In the genomic region with DNA sequence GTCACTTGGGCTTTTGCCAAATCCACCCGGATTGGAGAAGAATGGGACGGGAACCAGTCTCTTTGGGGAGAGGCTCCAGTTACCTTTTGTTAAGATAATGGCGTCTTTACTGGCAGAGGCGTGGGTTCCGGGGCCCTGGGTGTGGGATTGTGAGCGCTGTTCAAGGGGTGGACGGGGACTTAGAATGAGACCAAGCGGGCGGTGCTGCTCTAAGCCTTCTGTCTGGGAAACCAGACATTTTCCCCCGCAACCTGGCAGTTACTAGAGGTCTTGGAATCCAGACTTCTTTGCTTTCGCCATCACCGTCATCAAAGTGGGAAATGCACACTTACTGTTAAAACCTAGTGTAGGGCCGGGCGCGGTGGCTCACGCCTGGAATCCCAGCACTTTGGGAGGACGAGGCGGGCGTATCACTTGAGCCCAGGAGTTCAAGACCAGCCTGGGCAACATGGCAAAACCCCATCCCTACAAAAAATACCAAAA, we compare ENCODE assay signal across 9 cellular contexts. TPM values are rescaled to one million over a fixed set of nuclear protein-coding genes. Genes with fewer than 3 reads are reported as not detected.
DNase-seq lines count a peak whose midpoint lies in the region; ATAC-seq and TF ChIP-seq lines count a peak whose summit lies in the region.
"Had no signal": no experiment of that assay in that cellular context is flagged by ENCODE, and none has a peak within 500 bp of the region (broad histone marks: within the 10 kb centered on the region; RNA-seq: fewer than 3 reads in every experiment).

No MANE protein-coding gene starts in this region.

- intact Hi-C loops in CD8-positive, alpha-beta T cell (cut with DNase I, micrococcal nuclease): loop anchor here (1.0 to 2.0 kb wide), 12 partner anchors 21 to 747 kb away; a partner anchor contains a TSS

- peaks cover 36% of the 10 kb centered on the region for H3K4me1 Mint-ChIP-seq in CD8-positive, alpha-beta T cell (ENCODE audit: low read depth)
- H3K4me1 Mint-ChIP-seq in T-cell: peaks cover 42 to 43% (median 42%) of the 10 kb centered on the region in 3 donors
- peaks cover 52% of the 10 kb centered on the region for H3K4me1 Mint-ChIP-seq in progenitor cell of endocrine pancreas (ENCODE audit: low read depth)

- in situ Hi-C loops in GM13977 (cut with MboI; ENCODE audit: low pct_unique_long_range_greater_than_20kb, low sequenced_read_pairs, unreplicated experiment): no loop called here

- no peak for DNase-seq in CD8-positive, alpha-beta T cell
- DNase-seq in T-cell: no peak
- peak; percentile 90 for DNase-seq in fibroblast of villous mesenchyme (ENCODE audit: low read depth)
- DNase-seq in progenitor cell of endocrine pancreas (ENCODE audit: low spot score, unreplicated experiment): no peak
- no peak for DNase-seq in Kasumi-1 (lab: John Stamatoyannopoulos, UW)
- DNase-seq in GM13977 (ENCODE audit: low spot score): no peak
- no peak for DNase-seq in occipital lobe (lab: John Stamatoyannopoulos, UW)

- peaks cover 18% of the 10 kb centered on the region for H3K36me3 Mint-ChIP-seq in CD8-positive, alpha-beta T cell
- H3K36me3 Mint-ChIP-seq in T-cell (no peaks in the 10 kb centered on the region), progenitor cell of endocrine pancreas (ENCODE audit: insufficient read depth) (peaks cover 14% of the 10 kb centered on the region)

- no peaks in the 10 kb centered on the region for H3K27me3 Mint-ChIP-seq in CD8-positive, alpha-beta T cell (ENCODE audit: low read depth)
- H3K27me3 Mint-ChIP-seq in T-cell (no peaks in the 10 kb centered on the region), progenitor cell of endocrine pancreas (no peaks in the 10 kb centered on the region)

- peak overlapping the region; percentile 93 for H3K4me3 ChIP-seq in CD8-positive, alpha-beta T cell (ENCODE audit: low read depth, low read length)
- H3K4me3 ChIP-seq in HEK293 (ENCODE audit: low read depth, low read length) (peak overlapping the region; percentile 77), fibroblast of villous mesenchyme (ENCODE audit: low read depth, low read length) (peak overlapping the region; percentile 73)

- no peak for TF ChIP-seq CTCF in CD8-positive, alpha-beta T cell (IDR thresholded peaks at IDR 0.05)
- TF ChIP-seq CTCF in HEK293 (tag by site-specific recombination; IDR thresholded peaks at IDR 0.05) (no peak), fibroblast of villous mesenchyme (IDR thresholded peaks at IDR 0.05; ENCODE audit: insufficient read depth, low read depth, low read length) (no peak), progenitor cell of endocrine pancreas (IDR thresholded peaks at IDR 0.05; ENCODE audit: unreplicated experiment) (no peak), GM13977 (IDR thresholded peaks at IDR 0.05; ENCODE audit: extremely low read depth, insufficient read depth, missing control alignments) (no peak)

- peak overlapping the region; percentile 97 for H3K27ac ChIP-seq in CD8-positive, alpha-beta T cell (ENCODE audit: low read depth, low read length)
- peak overlapping the region; percentile 96 for H3K27ac ChIP-seq in HEK293 (ENCODE audit: extremely low read depth, low read depth, low read length)

- CTCF ChIA-PET in CD8-positive, alpha-beta T cell (lab: Charles Lee): interaction anchor here (1.6 kb wide), 1 partner anchor 35 kb away, joined by 8 read pairs; no protein-coding TSS in a partner anchor
- CTCF ChIA-PET in HEK293 (lab: Yijun Ruan, JAX) (interaction anchor here (0.6 to 2.5 kb wide), 6 partner anchors 19 to 202 kb away, joined by 3 to 15 read pairs (median 6); a partner anchor contains a TSS), T-cell (lab: Charles Lee) (interaction anchor here in 1 of 2 donors (0.8 kb wide), 1 partner anchor 30 kb away, joined by 5 read pairs; no protein-coding TSS in a partner anchor)

- no peaks in the 10 kb centered on the region for H3K36me3 ChIP-seq in CD8-positive, alpha-beta T cell (ENCODE audit: insufficient read depth, low read length)
- H3K36me3 ChIP-seq in HEK293 (ENCODE audit: control insufficient read depth in 2 of 2, insufficient read depth in 1 of 2, low read length in 2 of 2): peaks cover 3 to 18% of the 10 kb centered on the region in 2 experiments; a peak in 2 of 3 replicates

- H3K27ac Mint-ChIP-seq in CD8-positive, alpha-beta T cell: peak overlapping the region; percentile 100
- peak overlapping the region; percentile 99 to 100 for H3K27ac Mint-ChIP-seq in T-cell
- H3K27ac Mint-ChIP-seq in progenitor cell of endocrine pancreas: peak overlapping the region; percentile 99

- no peaks in the 10 kb centered on the region for H3K9me3 ChIP-seq in CD8-positive, alpha-beta T cell (ENCODE audit: low read length)
- no peaks in the 10 kb centered on the region for H3K9me3 ChIP-seq in HEK293 (ENCODE audit: control insufficient read depth, insufficient read depth, low read depth, low read length)

- no peaks in the 10 kb centered on the region for H3K27me3 ChIP-seq in CD8-positive, alpha-beta T cell (ENCODE audit: insufficient read depth, low read length)

- H3K4me3 Mint-ChIP-seq in CD8-positive, alpha-beta T cell: peak overlapping the region; percentile 99
- peak overlapping the region; percentile 92 to 99 (median 95) for H3K4me3 Mint-ChIP-seq in T-cell
- H3K4me3 Mint-ChIP-seq in progenitor cell of endocrine pancreas (ENCODE audit: low read depth): peak overlapping the region; percentile 89

- peaks cover 15% of the 10 kb centered on the region for H3K4me1 ChIP-seq in CD8-positive, alpha-beta T cell (ENCODE audit: insufficient read depth, low read length)
- peaks cover 25% of the 10 kb centered on the region for H3K4me1 ChIP-seq in HEK293 (ENCODE audit: control insufficient read depth, insufficient read depth, low read length)

- peak; percentile 37 for ATAC-seq in CD8-positive, alpha-beta T cell
- ATAC-seq in T-cell (replicated peaks in 1 of 4): peak; percentile 21 to 33 (median 28)

- H3K9me3 Mint-ChIP-seq in CD8-positive, alpha-beta T cell: no peaks in the 10 kb centered on the region
- no peaks in the 10 kb centered on the region for H3K9me3 Mint-ChIP-seq in T-cell
- no peaks in the 10 kb centered on the region for H3K9me3 Mint-ChIP-seq in progenitor cell of endocrine pancreas (ENCODE audit: low read depth)

- POLR2A ChIA-PET in CD8-positive, alpha-beta T cell (lab: Charles Lee): interaction anchor here (1.2 to 1.3 kb wide), 2 partner anchors 75 to 195 kb away, joined by 3 to 5 read pairs; a partner anchor contains a TSS
- POLR2A ChIA-PET in HEK293 (lab: Yijun Ruan, JAX): interaction anchor here (1.4 kb wide), 1 partner anchor 21 kb away, joined by 4 read pairs; a partner anchor contains a TSS
- POLR2A ChIA-PET in T-cell (lab: Charles Lee): interaction anchor here in 1 of 2 donors (0.7 kb wide), 1 partner anchor 42 kb away, joined by 4 read pairs; no protein-coding TSS in a partner anchor

TF ChIP-seq in HEK293, 187 proteins besides CTCF, POLR2A, EP300 and RAD21 (continues in another document):
- TF ChIP-seq ZNF777 (tag by site-specific recombination; IDR thresholded peaks at IDR 0.05; ENCODE audit: borderline replicate concordance): no peak
- peak; percentile 98 for TF ChIP-seq ZBTB20 (tag by site-specific recombination; IDR thresholded peaks at IDR 0.05)
- TF ChIP-seq ZNF600 (tag by site-specific recombination; IDR thresholded peaks at IDR 0.05): no peak; the same call in none of the 2 replicates
- TF ChIP-seq ZNF514 (tag by site-specific recombination; IDR thresholded peaks at IDR 0.05): no peak
- peak; percentile 56; the same call in 1 of the 2 replicates for TF ChIP-seq EGR2 (tag by site-specific recombination; IDR thresholded peaks at IDR 0.05; ENCODE audit: low read depth)
- TF ChIP-seq ZNF426 (tag by site-specific recombination; IDR thresholded peaks at IDR 0.05): no peak
- TF ChIP-seq, protein P1, sequence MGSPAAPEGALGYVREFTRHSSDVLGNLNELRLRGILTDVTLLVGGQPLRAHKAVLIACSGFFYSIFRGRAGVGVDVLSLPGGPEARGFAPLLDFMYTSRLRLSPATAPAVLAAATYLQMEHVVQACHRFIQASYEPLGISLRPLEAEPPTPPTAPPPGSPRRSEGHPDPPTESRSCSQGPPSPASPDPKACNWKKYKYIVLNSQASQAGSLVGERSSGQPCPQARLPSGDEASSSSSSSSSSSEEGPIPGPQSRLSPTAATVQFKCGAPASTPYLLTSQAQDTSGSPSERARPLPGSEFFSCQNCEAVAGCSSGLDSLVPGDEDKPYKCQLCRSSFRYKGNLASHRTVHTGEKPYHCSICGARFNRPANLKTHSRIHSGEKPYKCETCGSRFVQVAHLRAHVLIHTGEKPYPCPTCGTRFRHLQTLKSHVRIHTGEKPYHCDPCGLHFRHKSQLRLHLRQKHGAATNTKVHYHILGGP (tag by site-specific recombination; IDR thresholded peaks at IDR 0.05): no peak
- TF ChIP-seq REPIN1 (tag by site-specific recombination; IDR thresholded peaks at IDR 0.05; ENCODE audit: low read depth): 0 out of 2 replicates have a peak, but pooled peaks have one; percentile 73

RNA-seq across cellular contexts. Expression of a gene that starts 0.7 kb away (rescaled TPM):
- 10 to 100 TPM; 14.6 to 17.1 TPM for total RNA-seq in CD8-positive, alpha-beta T cell
- total RNA-seq in T-cell (10 to 100 TPM; 12.8 to 15.3 (median 14.3) TPM), fibroblast of villous mesenchyme (16.8 and 24.2 TPM in 2 replicates), progenitor cell of endocrine pancreas (19.8 and 23.9 TPM in 2 replicates), occipital lobe (7.3 TPM)

RNA-seq across cellular contexts. Expression of a gene that starts 0.8 kb away (rescaled TPM):
- 10 to 100 TPM; 18.2 to 20.4 TPM for total RNA-seq in CD8-positive, alpha-beta T cell
- total RNA-seq in T-cell (10 to 100 TPM; 17.6 to 33.8 (median 29.1) TPM), fibroblast of villous mesenchyme (64.4 and 79.9 TPM in 2 replicates), progenitor cell of endocrine pancreas (54.6 and 54.7 TPM in 2 replicates), occipital lobe (94.1 TPM)

RNA-seq across cellular contexts. Expression of a gene that starts 20.9 kb away (rescaled TPM):
- 1 to 10 TPM; 2.1 to 3.3 TPM for total RNA-seq in CD8-positive, alpha-beta T cell
- total RNA-seq in T-cell: 10 to 100 TPM in 1 of 5 donors, 1 to 10 TPM in 4; 7.5 to 12.1 (median 9.0) TPM
- 0.64 and 2.2 TPM in 2 replicates for total RNA-seq in fibroblast of villous mesenchyme
- total RNA-seq in progenitor cell of endocrine pancreas: 17.0 and 21.6 TPM in 2 replicates
- 0.78 TPM for total RNA-seq in occipital lobe

RNA-seq across cellular contexts. Expression of a gene that starts 38.9 kb away (rescaled TPM):
- total RNA-seq in CD8-positive, alpha-beta T cell: 10 to 100 TPM; 18.6 to 21.1 TPM
- total RNA-seq in T-cell (10 to 100 TPM; 25.7 to 45.3 (median 41.5) TPM), fibroblast of villous mesenchyme (15.5 and 16.0 TPM in 2 replicates), progenitor cell of endocrine pancreas (24.8 and 29.9 TPM in 2 replicates), occipital lobe (10.1 TPM)

RNA-seq across cellular contexts. Expression of a gene that starts 47.4 kb away (rescaled TPM):
- 1 to 10 TPM in 1 of 2 experiments, under 1 TPM in 1; 0.38 to 1.1 TPM for total RNA-seq in CD8-positive, alpha-beta T cell
- total RNA-seq in T-cell (1 to 10 TPM in 1 of 5 donors, under 1 TPM in 4; 0.58 to 1.0 (median 0.72) TPM), fibroblast of villous mesenchyme (under 0.01 and 0.43 TPM in 2 replicates), progenitor cell of endocrine pancreas (0.05 TPM in 1 of 2 replicates, not detected in the other), occipital lobe (not detected)
- total RNA-seq: RPMI7951 had no signal
